ENCODE assay signal across 8 cellular contexts in the genomic region with DNA sequence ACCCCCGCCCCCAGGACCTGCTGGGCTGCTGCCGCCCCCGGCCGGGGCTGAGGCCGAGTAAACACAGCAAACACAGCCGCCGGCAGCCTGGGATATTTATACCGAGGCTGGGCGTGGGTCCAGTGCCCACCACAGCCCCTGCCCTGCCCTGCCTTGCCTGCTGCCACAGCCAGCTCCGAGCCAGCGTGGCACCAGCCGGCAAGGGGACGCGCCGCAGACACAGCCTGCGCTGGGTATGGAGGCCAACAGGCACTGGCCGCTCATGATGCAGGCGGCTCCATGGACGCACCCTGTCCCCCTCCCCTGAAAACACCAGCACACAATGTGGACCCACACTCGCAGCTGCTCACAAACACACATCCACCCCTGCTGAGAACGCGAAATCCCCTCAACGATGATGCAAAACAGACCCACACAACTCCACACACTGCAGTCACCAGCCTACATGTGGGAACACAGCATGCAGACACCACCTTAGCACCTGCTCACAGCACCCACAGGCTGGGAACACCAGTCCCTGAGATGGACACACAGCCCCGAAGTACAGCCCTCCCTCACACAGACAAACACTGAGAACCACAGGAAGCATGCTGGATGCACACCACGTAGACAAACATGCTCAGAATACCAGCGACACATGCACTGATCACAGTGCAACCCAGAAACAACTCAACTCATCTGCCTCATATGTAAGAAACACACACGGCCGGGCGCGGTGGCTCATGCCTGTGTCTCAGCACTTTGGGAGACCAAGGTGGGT. TPM values are rescaled to one million over a fixed set of nuclear protein-coding genes. Genes with fewer than 3 reads are reported as not detected.
DNase-seq lines count a peak whose midpoint lies in the region; ATAC-seq, FAIRE-seq and TF ChIP-seq lines count a peak whose summit lies in the region.

No MANE protein-coding gene starts in this region.

- intact Hi-C loops in HepG2 (cut with micrococcal nuclease; ENCODE audit: unreplicated experiment): loop anchor here (2.0 kb wide), 1 partner anchor 27 kb away; a partner anchor contains a TSS
- intact Hi-C loops in testis (cut with DNase I; ENCODE audit: low total_unique reads): no loop called here

- peak; percentile 47 for FAIRE-seq in bronchial epithelial cell (lab: Jason Lieb, UNC)
- FAIRE-seq in HepG2 (lab: Jason Lieb, UNC): no peak

- H3K4me1 ChIP-seq in HepG2 (ENCODE audit: insufficient read depth, low read length) (peaks cover 63% of the 10 kb centered on the region), testis (peaks cover 51% of the 10 kb centered on the region)

- TF ChIP-seq CTCF in bronchial epithelial cell (IDR thresholded peaks at IDR 0.05; ENCODE audit: insufficient read depth, low read length, severe bottlenecking) (no peak), HepG2 (CRISPR knock-in tag; IDR thresholded peaks at IDR 0.05) (peak; percentile 6; the same call in 1 of the 2 replicates), testis (IDR thresholded peaks at IDR 0.05) (no peak)

- POLR2A ChIA-PET in HepG2 (lab: Yijun Ruan, JAX): interaction anchor here (1.8 to 6.2 kb wide), 3 partner anchors 26 to 63 kb away, joined by 10 to 73 read pairs (median 21); a partner anchor contains a TSS

- no peak overlapping the region for H3K4me3 ChIP-seq in bronchial epithelial cell (ENCODE audit: low read depth, low read length)
- H3K4me3 ChIP-seq in HepG2 (replicated peaks in 1 of 3; ENCODE audit: insufficient read depth in 1 of 3, low read depth in 2 of 3, low read length in 3 of 3): peak overlapping the region; percentile 52 to 69 (median 61)
- H3K4me3 ChIP-seq in testis: no peak overlapping the region

- TF ChIP-seq EP300 in HepG2 (IDR thresholded peaks at IDR 0.05; ENCODE audit: low read depth in 2 of 2, low read length in 2 of 2) (no peak), HepG2 (CRISPR knock-in tag; IDR thresholded peaks at IDR 0.05; ENCODE audit: borderline replicate concordance) (no peak)

- H3K79me2 ChIP-seq in HepG2 (ENCODE audit: insufficient read depth, low read length): peaks cover 2% of the 10 kb centered on the region

- DNase-seq in ELF-1 (ENCODE audit: low read depth, low spot score) (peak; percentile 64), LHCN-M2 (ENCODE audit: low read depth) (peak; percentile 55), bronchial epithelial cell (ENCODE audit: low read depth) (peak; percentile 39), HepG2 (ENCODE audit: low spot score) (peak; percentile 56), testis (no peak), NCI-H774 (lab: John Stamatoyannopoulos, UW) (no peak), NCI-H345 treated with DMSO at 0.1 percent for 48 hours (lab: John Stamatoyannopoulos, UW; ENCODE audit: unreplicated experiment) (no peak), NOMO-1 (lab: John Stamatoyannopoulos, UW; ENCODE audit: unreplicated experiment in 2 of 2) (no peak)

- no TSS peak for BruUV-seq in HepG2 (replicated peaks; lab: Mats Ljungman, UMichigan)

- CTCF ChIA-PET in HepG2 (lab: Yijun Ruan, JAX; ENCODE audit: low intra/inter-chr PET ratio, low total read pairs): no interaction called here

- ATAC-seq in HepG2: peak; percentile 6

- in situ Hi-C loops in HepG2 (cut with HindIII; ENCODE audit: extremely low pct_ligation_motif_present, low pct_unique_long_range_greater_than_20kb): no loop called here

- no peaks in the 10 kb centered on the region for H4K20me1 ChIP-seq in HepG2 (ENCODE audit: insufficient read depth, low read length)

- no peaks in the 10 kb centered on the region for H3K9me3 ChIP-seq in HepG2 (ENCODE audit: low read length)
- no peaks in the 10 kb centered on the region for H3K9me3 ChIP-seq in testis

- 35% methylated on average over 12 of the region's 30 CpGs for WGBS in HepG2 (ENCODE audit: low lambda C conversion rate)
- WGBS in testis, 2 donors: 56 to 59% methylated on average over 6 to 25 of the region's 30 CpGs

- H3K27ac ChIP-seq in HepG2 (ENCODE audit: extremely low read length, insufficient read depth, low read length) (peak overlapping the region; percentile 58), testis (peak overlapping the region; percentile 84 to 88)

- H3K9ac ChIP-seq in HepG2 (ENCODE audit: insufficient read depth, low read depth, low read length): peak overlapping the region; percentile 61

- H3K4me2 ChIP-seq in HepG2 (ENCODE audit: low read depth, low read length): peak overlapping the region; percentile 77

- TF ChIP-seq RAD21 in HepG2 (CRISPR knock-in tag; IDR thresholded peaks at IDR 0.05): no peak

- peak in 1 of 2 experiments; percentile 32; a peak in 1 of 4 replicates for TF ChIP-seq POLR2A in HepG2 (IDR thresholded peaks at IDR 0.05; ENCODE audit: insufficient read depth in 1 of 2, low read depth in 2 of 2, low read length in 2 of 2)
- no peak for TF ChIP-seq POLR2A in testis (IDR thresholded peaks at IDR 0.05)

- no peak overlapping the region for H2AFZ ChIP-seq in HepG2 (ENCODE audit: low read length)

- peaks cover 4% of the 10 kb centered on the region for H3K36me3 ChIP-seq in bronchial epithelial cell (ENCODE audit: control insufficient read depth, insufficient read depth, low read length)
- peaks cover 8 to 21% of the 10 kb centered on the region in 2 experiments; a peak in 4 of 5 replicates for H3K36me3 ChIP-seq in HepG2 (replicated peaks in 1 of 2; ENCODE audit: control insufficient read depth in 1 of 2, insufficient read depth in 2 of 2, low read length in 2 of 2)
- no peaks in the 10 kb centered on the region for H3K36me3 ChIP-seq in testis (ENCODE audit: low read depth, missing control alignments)

- H3K27me3 ChIP-seq in bronchial epithelial cell (ENCODE audit: control insufficient read depth, insufficient read depth, low read length) (no peaks in the 10 kb centered on the region), HepG2 (ENCODE audit: control insufficient read depth in 1 of 2, insufficient read depth in 2 of 2, low read length in 2 of 2) (no peaks in the 10 kb centered on the region), testis (no peaks in the 10 kb centered on the region)

RNA-seq across cellular contexts. Expression of a gene that starts 16.2 kb away (rescaled TPM):
- total RNA-seq in LHCN-M2 (2014; rRNA removed): 10.2 and 15.3 TPM in 2 replicates
- polyA plus RNA-seq in LHCN-M2 (2012): 16.8 TPM
- 7.9 and 12.9 TPM in 2 replicates for total RNA-seq in bronchial epithelial cell
- 7.1 and 7.3 TPM in 2 replicates for total RNA-seq in HepG2 (2016; rRNA removed; fragmentation: Illumina TruSeq; extraction: Trizol)
- total RNA-seq in HepG2 (2016; cell fraction: cytosol; rRNA removed; fragmentation: Illumina TruSeq; extraction: Trizol; ENCODE audit: low read depth): 1.5 and 3.3 TPM in 2 replicates
- 6.7 and 7.8 TPM in 2 replicates for total RNA-seq in HepG2 (2016; cell fraction: insoluble cytoplasmic fraction; rRNA removed; fragmentation: Illumina TruSeq; extraction: Trizol)
- 4.3 and 5.8 TPM in 2 replicates for total RNA-seq in HepG2 (2016; cell fraction: membrane; rRNA removed; fragmentation: Illumina TruSeq; extraction: Trizol)
- total RNA-seq in HepG2 (2016; cell fraction: nucleus; rRNA removed; fragmentation: Illumina TruSeq; extraction: Trizol): 5.8 and 7.6 TPM in 2 replicates
- 6.2 and 7.2 TPM in 2 replicates for polyA plus RNA-seq in HepG2 (2011; rRNA removed)
- 6.6 and 7.0 TPM in 2 replicates for polyA plus RNA-seq in HepG2 (2011; cell fraction: cytosol; rRNA removed)
- polyA plus RNA-seq in HepG2 (2011; cell fraction: nucleus; rRNA removed): 10.5 and 12.4 TPM in 2 replicates
- polyA plus RNA-seq in HepG2 (2012): 8.9 and 9.4 TPM in 2 replicates
- polyA plus RNA-seq in HepG2 (2016; cell fraction: cytosol; fragmentation: Illumina TruSeq; extraction: Trizol; ENCODE audit: low read depth): 1.4 and 1.9 TPM in 2 replicates
- polyA plus RNA-seq in HepG2 (2016; cell fraction: insoluble cytoplasmic fraction; fragmentation: Illumina TruSeq; extraction: Trizol; ENCODE audit: low read depth): 10.6 and 15.1 TPM in 2 replicates
- polyA plus RNA-seq in HepG2 (2016; cell fraction: membrane; fragmentation: Illumina TruSeq; extraction: Trizol; ENCODE audit: low read depth): 4.3 and 5.1 TPM in 2 replicates
- polyA plus RNA-seq in HepG2 (2016; cell fraction: nucleus; fragmentation: Illumina TruSeq; extraction: Trizol; ENCODE audit: insufficient read depth, low read depth): 16.5 and 17.3 TPM in 2 replicates
- 11.3 and 18.0 TPM in 2 replicates for polyA minus RNA-seq in HepG2 (2011; rRNA and poly(A)+ RNA removed; ENCODE audit: low replicate concordance)
- polyA minus RNA-seq in HepG2 (2011; cell fraction: cytosol; rRNA and poly(A)+ RNA removed): 3.8 and 5.4 TPM in 2 replicates
- 9.4 and 9.9 TPM in 2 replicates for polyA minus RNA-seq in HepG2 (2011; cell fraction: nucleus; rRNA and poly(A)+ RNA removed)
- total RNA-seq in testis: 10 to 100 TPM; 36.2 to 40.2 TPM
- polyA plus RNA-seq in testis (ENCODE audit: insufficient read depth, low read depth, low replicate concordance): 57.8 TPM

RNA-seq across cellular contexts. Expression of a gene that starts 27.6 kb away (rescaled TPM):
- total RNA-seq in LHCN-M2 (2014; rRNA removed) (11.6 and 11.7 TPM in 2 replicates), bronchial epithelial cell (4.5 and 5.2 TPM in 2 replicates), HepG2 (2016; rRNA removed; fragmentation: Illumina TruSeq; extraction: Trizol) (2.7 and 4.1 TPM in 2 replicates), testis (10 to 100 TPM; 12.7 to 17.0 TPM)
- 36.1 TPM for polyA plus RNA-seq in LHCN-M2 (2012)
- 6.2 and 9.0 TPM in 2 replicates for total RNA-seq in HepG2 (2016; cell fraction: cytosol; rRNA removed; fragmentation: Illumina TruSeq; extraction: Trizol; ENCODE audit: low read depth)
- total RNA-seq in HepG2 (2016; cell fraction: insoluble cytoplasmic fraction; rRNA removed; fragmentation: Illumina TruSeq; extraction: Trizol): 2.2 and 3.6 TPM in 2 replicates
- total RNA-seq in HepG2 (2016; cell fraction: membrane; rRNA removed; fragmentation: Illumina TruSeq; extraction: Trizol): 12.7 and 14.7 TPM in 2 replicates
- total RNA-seq in HepG2 (2016; cell fraction: nucleus; rRNA removed; fragmentation: Illumina TruSeq; extraction: Trizol): 3.0 and 7.5 TPM in 2 replicates
- polyA plus RNA-seq in HepG2 (2011; rRNA removed) (5.4 and 6.2 TPM in 2 replicates), testis (ENCODE audit: insufficient read depth, low read depth, low replicate concordance) (19.8 TPM)
- 4.9 and 6.6 TPM in 2 replicates for polyA plus RNA-seq in HepG2 (2011; cell fraction: cytosol; rRNA removed)
- 24.0 and 30.3 TPM in 2 replicates for polyA plus RNA-seq in HepG2 (2011; cell fraction: nucleus; rRNA removed)
- polyA plus RNA-seq in HepG2 (2012): 27.5 and 39.6 TPM in 2 replicates
- polyA plus RNA-seq in HepG2 (2016; cell fraction: cytosol; fragmentation: Illumina TruSeq; extraction: Trizol; ENCODE audit: low read depth): 35.9 and 36.5 TPM in 2 replicates
- 13.3 and 16.4 TPM in 2 replicates for polyA plus RNA-seq in HepG2 (2016; cell fraction: insoluble cytoplasmic fraction; fragmentation: Illumina TruSeq; extraction: Trizol; ENCODE audit: low read depth)
- polyA plus RNA-seq in HepG2 (2016; cell fraction: membrane; fragmentation: Illumina TruSeq; extraction: Trizol; ENCODE audit: low read depth): 49.5 and 52.5 TPM in 2 replicates
- 30.3 and 32.9 TPM in 2 replicates for polyA plus RNA-seq in HepG2 (2016; cell fraction: nucleus; fragmentation: Illumina TruSeq; extraction: Trizol; ENCODE audit: insufficient read depth, low read depth)
- 5.5 and 10.7 TPM in 2 replicates for polyA minus RNA-seq in HepG2 (2011; rRNA and poly(A)+ RNA removed; ENCODE audit: low replicate concordance)
- 17.6 and 20.2 TPM in 2 replicates for polyA minus RNA-seq in HepG2 (2011; cell fraction: cytosol; rRNA and poly(A)+ RNA removed)
- polyA minus RNA-seq in HepG2 (2011; cell fraction: nucleus; rRNA and poly(A)+ RNA removed): 6.1 and 7.5 TPM in 2 replicates

RNA-seq across cellular contexts. Expression of a gene that starts 37.8 kb away (rescaled TPM):
- 3.7 and 5.3 TPM in 2 replicates for total RNA-seq in LHCN-M2 (2014; rRNA removed)
- 8.8 TPM for polyA plus RNA-seq in LHCN-M2 (2012)
- 1.1 and 1.9 TPM in 2 replicates for total RNA-seq in bronchial epithelial cell
- 4.4 and 5.3 TPM in 2 replicates for total RNA-seq in HepG2 (2016; rRNA removed; fragmentation: Illumina TruSeq; extraction: Trizol)
- 1.6 and 2.5 TPM in 2 replicates for total RNA-seq in HepG2 (2016; cell fraction: cytosol; rRNA removed; fragmentation: Illumina TruSeq; extraction: Trizol; ENCODE audit: low read depth)
- 4.5 and 4.8 TPM in 2 replicates for total RNA-seq in HepG2 (2016; cell fraction: insoluble cytoplasmic fraction; rRNA removed; fragmentation: Illumina TruSeq; extraction: Trizol)
- 3.0 and 4.0 TPM in 2 replicates for total RNA-seq in HepG2 (2016; cell fraction: membrane; rRNA removed; fragmentation: Illumina TruSeq; extraction: Trizol)
- 2.3 and 2.6 TPM in 2 replicates for total RNA-seq in HepG2 (2016; cell fraction: nucleus; rRNA removed; fragmentation: Illumina TruSeq; extraction: Trizol)
- 2.9 and 3.1 TPM in 2 replicates for polyA plus RNA-seq in HepG2 (2011; rRNA removed)
- 2.1 and 3.5 TPM in 2 replicates for polyA plus RNA-seq in HepG2 (2011; cell fraction: cytosol; rRNA removed)
- 2.3 and 2.4 TPM in 2 replicates for polyA plus RNA-seq in HepG2 (2011; cell fraction: nucleus; rRNA removed)
- 1.1 and 1.5 TPM in 2 replicates for polyA plus RNA-seq in HepG2 (2012)
- 1.9 TPM in 2 replicates for polyA plus RNA-seq in HepG2 (2016; cell fraction: cytosol; fragmentation: Illumina TruSeq; extraction: Trizol; ENCODE audit: low read depth)
- polyA plus RNA-seq in HepG2 (2016; cell fraction: insoluble cytoplasmic fraction; fragmentation: Illumina TruSeq; extraction: Trizol; ENCODE audit: low read depth): 3.4 and 4.7 TPM in 2 replicates
- 2.7 and 3.1 TPM in 2 replicates for polyA plus RNA-seq in HepG2 (2016; cell fraction: membrane; fragmentation: Illumina TruSeq; extraction: Trizol; ENCODE audit: low read depth)
- 3.4 and 5.8 TPM in 2 replicates for polyA plus RNA-seq in HepG2 (2016; cell fraction: nucleus; fragmentation: Illumina TruSeq; extraction: Trizol; ENCODE audit: insufficient read depth, low read depth)
- 2.0 and 4.3 TPM in 2 replicates for polyA minus RNA-seq in HepG2 (2011; rRNA and poly(A)+ RNA removed; ENCODE audit: low replicate concordance)
- polyA minus RNA-seq in HepG2 (2011; cell fraction: cytosol; rRNA and poly(A)+ RNA removed): 1.2 and 1.5 TPM in 2 replicates
- polyA minus RNA-seq in HepG2 (2011; cell fraction: nucleus; rRNA and poly(A)+ RNA removed): 0.90 and 2.5 TPM in 2 replicates
- total RNA-seq in testis: 10 to 100 TPM in 1 of 2 donors, 1 to 10 TPM in 1; 6.7 to 13.5 TPM
- 14.6 TPM for polyA plus RNA-seq in testis (ENCODE audit: insufficient read depth, low read depth, low replicate concordance)

RNA-seq across cellular contexts. Expression of a gene that starts 50.2 kb away (rescaled TPM):
- total RNA-seq in LHCN-M2 (2014; rRNA removed) (1.2 and 3.5 TPM in 2 replicates), bronchial epithelial cell (7.6 and 10.2 TPM in 2 replicates), HepG2 (2016; rRNA removed; fragmentation: Illumina TruSeq; extraction: Trizol) (6.3 and 8.4 TPM in 2 replicates), testis (10 to 100 TPM; 17.0 to 32.9 TPM)
- polyA plus RNA-seq in LHCN-M2 (2012): 1.3 TPM
- total RNA-seq in HepG2 (2016; cell fraction: cytosol; rRNA removed; fragmentation: Illumina TruSeq; extraction: Trizol; ENCODE audit: low read depth): 4.9 and 6.5 TPM in 2 replicates
- total RNA-seq in HepG2 (2016; cell fraction: insoluble cytoplasmic fraction; rRNA removed; fragmentation: Illumina TruSeq; extraction: Trizol): 6.2 and 7.3 TPM in 2 replicates
- 3.9 and 4.6 TPM in 2 replicates for total RNA-seq in HepG2 (2016; cell fraction: membrane; rRNA removed; fragmentation: Illumina TruSeq; extraction: Trizol)
- 3.4 and 6.0 TPM in 2 replicates for total RNA-seq in HepG2 (2016; cell fraction: nucleus; rRNA removed; fragmentation: Illumina TruSeq; extraction: Trizol)
- polyA plus RNA-seq in HepG2 (2011; rRNA removed) (10.3 and 11.2 TPM in 2 replicates), testis (ENCODE audit: insufficient read depth, low read depth, low replicate concordance) (33.2 TPM)
- polyA plus RNA-seq in HepG2 (2011; cell fraction: cytosol; rRNA removed): 8.3 and 10.4 TPM in 2 replicates
- 23.1 and 25.5 TPM in 2 replicates for polyA plus RNA-seq in HepG2 (2011; cell fraction: nucleus; rRNA removed)
- 7.9 and 10.2 TPM in 2 replicates for polyA plus RNA-seq in HepG2 (2012)
- polyA plus RNA-seq in HepG2 (2016; cell fraction: cytosol; fragmentation: Illumina TruSeq; extraction: Trizol; ENCODE audit: low read depth): 4.9 and 5.8 TPM in 2 replicates
- polyA plus RNA-seq in HepG2 (2016; cell fraction: insoluble cytoplasmic fraction; fragmentation: Illumina TruSeq; extraction: Trizol; ENCODE audit: low read depth): 5.7 and 7.2 TPM in 2 replicates
- 4.2 and 4.9 TPM in 2 replicates for polyA plus RNA-seq in HepG2 (2016; cell fraction: membrane; fragmentation: Illumina TruSeq; extraction: Trizol; ENCODE audit: low read depth)
- polyA plus RNA-seq in HepG2 (2016; cell fraction: nucleus; fragmentation: Illumina TruSeq; extraction: Trizol; ENCODE audit: insufficient read depth, low read depth): 9.5 and 11.5 TPM in 2 replicates
- 2.0 and 33.3 TPM in 2 replicates for polyA minus RNA-seq in HepG2 (2011; rRNA and poly(A)+ RNA removed; ENCODE audit: low replicate concordance)
- polyA minus RNA-seq in HepG2 (2011; cell fraction: cytosol; rRNA and poly(A)+ RNA removed): 4.9 and 7.2 TPM in 2 replicates
- polyA minus RNA-seq in HepG2 (2011; cell fraction: nucleus; rRNA and poly(A)+ RNA removed): 12.7 and 17.7 TPM in 2 replicates

Comparison
In these comparisons a context has a peak if more than half of its experiments do, and no peak if none do; other contexts are left out.
1. DNase-seq: peak in ELF-1 (single experiment), LHCN-M2 (single experiment), bronchial epithelial cell (single experiment) and HepG2 (single experiment); none in testis (single experiment), NCI-H774 (single experiment), NCI-H345 treated with DMSO at 0.1 percent for 48 hours (single experiment) and NOMO-1 (0 of 2).
2. H3K4me3 ChIP-seq: peak in HepG2 (3 of 3); none in bronchial epithelial cell (single experiment) and testis (0 of 2).